27 cellular contexts compared by ENCODE assay signal in genomic region chr4:102222838-102223237, GRCh38.
A peak's percentile ranks its signal among the peaks of the same experiment; 100 is the strongest.
DNase-seq lines count a peak whose midpoint lies in the region; ATAC-seq, FAIRE-seq and TF ChIP-seq lines count a peak whose summit lies in the region.
"Had no signal": no experiment of that assay in that cellular context is flagged by ENCODE, and none has a peak within 500 bp of the region (broad histone marks: within the 10 kb centered on the region; RNA-seq: fewer than 3 reads in every experiment).

No MANE protein-coding gene starts in this region.

- CTCF ChIA-PET in A549 (lab: Yijun Ruan, JAX) (no interaction called here), K562 (lab: Yijun Ruan, JAX; ENCODE audit: low intra/inter-chr PET ratio) (no interaction called here)

- TF ChIP-seq RAD21 in A549 (conservative IDR thresholded peaks at IDR 0.05 in 1 of 2, IDR thresholded peaks at IDR 0.05 in 1 of 2) (no peak), K562 (CRISPR knock-in tag; conservative IDR thresholded peaks at IDR 0.05 in 1 of 2, IDR thresholded peaks at IDR 0.05 in 1 of 2) (no peak)

- ATAC-seq in A549 (no peak), GM23338 (no peak), K562 (no peak), GM18909 (IDR thresholded peaks at IDR 0.05; ENCODE audit: poor library complexity, unreplicated experiment) (no peak)
- ATAC-seq: GM12878 had no signal

- H3K9me1 ChIP-seq in K562 (ENCODE audit: control insufficient read depth, insufficient read depth, low read length): no peaks in the 10 kb centered on the region

- H3K27ac ChIP-seq in A549 (no peak overlapping the region), GM23338 (ENCODE audit: low read depth) (no peak overlapping the region), K562 (ENCODE audit: extremely low read depth, low read depth, low read length) (no peak overlapping the region)
- H3K27ac ChIP-seq: BLaER1 had no signal

- H4K20me1 ChIP-seq in GM23338 (replicated peaks; ENCODE audit: insufficient read depth): no peaks in the 10 kb centered on the region
- H4K20me1 ChIP-seq in K562 (replicated peaks; ENCODE audit: control insufficient read depth, insufficient read depth, low read length): no peaks in the 10 kb centered on the region
- H4K20me1 ChIP-seq: BLaER1 had no signal

- H3K4me1 ChIP-seq in A549 (peaks cover 7% of the 10 kb centered on the region), GM23338 (ENCODE audit: insufficient read depth) (peaks cover 24% of the 10 kb centered on the region), K562 (replicated peaks in 1 of 2; ENCODE audit: control insufficient read depth in 2 of 2, insufficient read depth in 2 of 2, low read length in 2 of 2) (no peaks in the 10 kb centered on the region)
- H3K4me1 ChIP-seq: BE2C, BLaER1 had no signal

- no TSS peak for BruUV-seq in K562 (replicated peaks; lab: Mats Ljungman, UMichigan)

- H3K9me3 Mint-ChIP-seq in GM23338: peaks cover 15% of the 10 kb centered on the region; the same call in 2 of the 3 replicates

- H3K9me3 ChIP-seq in A549: no peaks in the 10 kb centered on the region
- H3K9me3 ChIP-seq in K562 (replicated peaks; ENCODE audit: control insufficient read depth, insufficient read depth, low read depth, low read length): no peaks in the 10 kb centered on the region
- H3K9me3 ChIP-seq: BE2C had no signal

- H3K36me3 ChIP-seq in GM23338 (ENCODE audit: insufficient read depth): no peaks in the 10 kb centered on the region
- H3K36me3 ChIP-seq in K562 (ENCODE audit: control insufficient read depth, insufficient read depth, low read length): no peaks in the 10 kb centered on the region
- H3K36me3 ChIP-seq: BE2C, BLaER1 had no signal

- no peaks in the 10 kb centered on the region for H3K27me3 Mint-ChIP-seq in GM23338 (ENCODE audit: insufficient read depth, low read depth, poor library complexity)
- H3K27me3 Mint-ChIP-seq: CD4-positive, CD25-positive, alpha-beta regulatory T cell had no signal

- no peaks in the 10 kb centered on the region; the same call in 1 of the 2 replicates for H3K9me2 ChIP-seq in GM23338 (ENCODE audit: insufficient read depth)

- POLR2A ChIA-PET in A549 (lab: Yijun Ruan, JAX): no interaction called here
- POLR2A ChIA-PET in K562 (lab: Yijun Ruan, JAX): no interaction called here

- no peaks in the 10 kb centered on the region for H3K79me2 ChIP-seq in GM23338 (replicated peaks; ENCODE audit: insufficient read depth)
- H3K79me2 ChIP-seq in K562 (ENCODE audit: control insufficient read depth, insufficient read depth, low read length): no peaks in the 10 kb centered on the region

- no peaks in the 10 kb centered on the region for H3F3A ChIP-seq in GM23338 (replicated peaks; ENCODE audit: low read depth)

- H3K27ac Mint-ChIP-seq in GM23338: peak overlapping the region; percentile 69
- H3K27ac Mint-ChIP-seq: CD14-positive monocyte; CD4-positive, alpha-beta memory T cell; CD4-positive, CD25-positive, alpha-beta regulatory T cell; CD8-positive, alpha-beta memory T cell had no signal

- intact Hi-C loops in K562 (cut with micrococcal nuclease): no loop called here

- DNase-seq in A549 (ENCODE audit: low read depth in 1 of 2, low spot score in 1 of 2) (no peak), GM23338 (ENCODE audit: low spot score) (no peak), K562 (ENCODE audit: extremely low read depth in 1 of 4, low spot score in 3 of 4) (peak in 2 of 4 experiments; percentile 10 to 11), HUDEP-2 (lab: John Stamatoyannopoulos, UW; ENCODE audit: unreplicated experiment in 76 of 76) (no peak), AG08395 (ENCODE audit: low spot score) (no peak)
- DNase-seq: 8988T; BE2C; C1 segment of cervical spinal cord; CD4-positive, alpha-beta memory T cell; CD4-positive, CD25-positive, alpha-beta regulatory T cell; CD8-positive, alpha-beta memory T cell; COR-L47; DMS 273 treated with DMSO at 0.1 percent for 48 hours; DMS153; DMS53; DMS79; DND-41; EL; GDM1 had no signal

- no peak overlapping the region for H3K4me3 Mint-ChIP-seq in GM23338
- H3K4me3 Mint-ChIP-seq: CD14-positive monocyte; CD4-positive, alpha-beta memory T cell; CD4-positive, CD25-positive, alpha-beta regulatory T cell; CD8-positive, alpha-beta memory T cell had no signal

- H3K36me3 Mint-ChIP-seq in GM23338 (ENCODE audit: low read depth): peaks cover 8% of the 10 kb centered on the region; the same call in 2 of the 3 replicates
- H3K36me3 Mint-ChIP-seq: CD14-positive monocyte; CD4-positive, alpha-beta memory T cell; CD4-positive, CD25-positive, alpha-beta regulatory T cell had no signal

- H3K9ac ChIP-seq in K562 (ENCODE audit: insufficient read depth in 1 of 2, low read depth in 2 of 2, low read length in 2 of 2): no peak overlapping the region
- H3K9ac ChIP-seq: BLaER1 had no signal

- H3K4me1 Mint-ChIP-seq in GM23338: peaks cover 27% of the 10 kb centered on the region
- H3K4me1 Mint-ChIP-seq: CD14-positive monocyte; CD4-positive, alpha-beta memory T cell; CD4-positive, CD25-positive, alpha-beta regulatory T cell; CD8-positive, alpha-beta memory T cell had no signal

- H3K4me2 ChIP-seq in A549 (no peak overlapping the region), GM23338 (no peak overlapping the region), K562 (ENCODE audit: insufficient read depth, low read length) (no peak overlapping the region)
- H3K4me2 ChIP-seq: BLaER1 had no signal

- no peak for TF ChIP-seq EP300 in A549 (IDR thresholded peaks at IDR 0.05)
- no peak for TF ChIP-seq EP300 in K562 (IDR thresholded peaks at IDR 0.05; ENCODE audit: low read length)

- FAIRE-seq in A549 (lab: Jason Lieb, UNC): no peak
- FAIRE-seq in K562 (lab: Jason Lieb, UNC): no peak
- FAIRE-seq: A204.1, GM12878, GM12892, GM18507, GM19239 had no signal

- H3K27me3 ChIP-seq in GM23338 (ENCODE audit: insufficient read depth) (no peaks in the 10 kb centered on the region), K562 (ENCODE audit: control insufficient read depth in 2 of 2, insufficient read depth in 2 of 2, low read length in 2 of 2) (no peaks in the 10 kb centered on the region)
- H3K27me3 ChIP-seq: BE2C, BLaER1 had no signal

- in situ Hi-C loops in K562 (cut with MboI): no loop called here

- TF ChIP-seq POLR2A in A549 (IDR thresholded peaks at IDR 0.05; ENCODE audit: low read length) (no peak), K562 (conservative IDR thresholded peaks at IDR 0.05) (no peak)

- TF ChIP-seq CTCF in A549 (IDR thresholded peaks at IDR 0.05) (no peak), GM23338 (conservative IDR thresholded peaks at IDR 0.05; ENCODE audit: low read depth in 2 of 2) (no peak), K562 (IDR thresholded peaks at IDR 0.05 in 2 of 3, conservative IDR thresholded peaks at IDR 0.05 in 1 of 3; ENCODE audit: insufficient read depth in 2 of 3, low read depth in 1 of 3, low read length in 3 of 3) (no peak)

- H3K4me3 ChIP-seq in A549 (no peak overlapping the region), GM23338 (no peak overlapping the region), K562 (no peak overlapping the region)
- H3K4me3 ChIP-seq: BLaER1, GM12878 had no signal

- peak overlapping the region; percentile 15; the same call in 1 of the 2 replicates for H2AFZ ChIP-seq in GM23338
- no peak overlapping the region for H2AFZ ChIP-seq in K562 (ENCODE audit: low read depth, low read length)

TF ChIP-seq in A549, 52 proteins besides CTCF, POLR2A, EP300 and RAD21:
- no peak for TF ChIP-seq EHMT2 (IDR thresholded peaks at IDR 0.05; ENCODE audit: low read depth)
- TF ChIP-seq NFE2L2 (conservative IDR thresholded peaks at IDR 0.05; ENCODE audit: low read length): peak; percentile 60
- TF ChIP-seq CBX8 (IDR thresholded peaks at IDR 0.05): no peak
- TF ChIP-seq RNF2 (IDR thresholded peaks at IDR 0.05; ENCODE audit: borderline replicate concordance, low read depth): no peak
- TF ChIP-seq HOXB5 (CRISPR knock-in tag; IDR thresholded peaks at IDR 0.05): no peak
- no peak for TF ChIP-seq MYC (IDR thresholded peaks at IDR 0.05; ENCODE audit: borderline replicate concordance, low read length)
- TF ChIP-seq RARB (CRISPR knock-in tag; IDR thresholded peaks at IDR 0.05): no peak
- peak; percentile 88 for TF ChIP-seq MAFK (IDR thresholded peaks at IDR 0.05; ENCODE audit: partially characterized antibody)

TF ChIP-seq in GM23338, 12 proteins besides CTCF, POLR2A, EP300 and RAD21 (continues in another document):
- TF ChIP-seq EZH2phosphoT487 (IDR thresholded peaks at IDR 0.05; ENCODE audit: unreplicated experiment): no peak
- no peak for TF ChIP-seq CREB1 (CRISPR knock-in tag; IDR thresholded peaks at IDR 0.05; ENCODE audit: low read depth)
- TF ChIP-seq JUNB (IDR thresholded peaks at IDR 0.05; ENCODE audit: unreplicated experiment): no peak

TF ChIP-seq in K562, 482 proteins besides CTCF, POLR2A, EP300 and RAD21:
- TF ChIP-seq MAFF (IDR thresholded peaks at IDR 0.05; ENCODE audit: low read length): peak; percentile 92
- TF ChIP-seq MAFG (tag; conservative IDR thresholded peaks at IDR 0.05): peak; percentile 83
- peak; percentile 93 for TF ChIP-seq ZNF316 (IDR thresholded peaks at IDR 0.05)
- TF ChIP-seq C11orf30 (IDR thresholded peaks at IDR 0.05; ENCODE audit: low read depth): peak; percentile 85
- TF ChIP-seq NFE2L1 (tag; IDR thresholded peaks at IDR 0.05; ENCODE audit: borderline replicate concordance, low read depth): peak; percentile 39; the same call in 1 of the 2 replicates
- TF ChIP-seq ZNF584 (CRISPR knock-in tag; IDR thresholded peaks at IDR 0.05; ENCODE audit: low read depth): no peak
- peak; percentile 90 for TF ChIP-seq MAFK (IDR thresholded peaks at IDR 0.05; ENCODE audit: low read length)
- TF ChIP-seq, protein P1, sequence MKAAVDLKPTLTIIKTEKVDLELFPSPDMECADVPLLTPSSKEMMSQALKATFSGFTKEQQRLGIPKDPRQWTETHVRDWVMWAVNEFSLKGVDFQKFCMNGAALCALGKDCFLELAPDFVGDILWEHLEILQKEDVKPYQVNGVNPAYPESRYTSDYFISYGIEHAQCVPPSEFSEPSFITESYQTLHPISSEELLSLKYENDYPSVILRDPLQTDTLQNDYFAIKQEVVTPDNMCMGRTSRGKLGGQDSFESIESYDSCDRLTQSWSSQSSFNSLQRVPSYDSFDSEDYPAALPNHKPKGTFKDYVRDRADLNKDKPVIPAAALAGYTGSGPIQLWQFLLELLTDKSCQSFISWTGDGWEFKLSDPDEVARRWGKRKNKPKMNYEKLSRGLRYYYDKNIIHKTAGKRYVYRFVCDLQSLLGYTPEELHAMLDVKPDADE (conservative IDR thresholded peaks at IDR 0.05; ENCODE audit: control insufficient read depth, low read depth, low read length): no peak
- 0 out of 2 replicates have a peak, but pooled peaks have one; percentile 51 for TF ChIP-seq NFE2 (IDR thresholded peaks at IDR 0.05; ENCODE audit: low read depth)
- peak; percentile 58; the same call in 1 of the 2 replicates for TF ChIP-seq BACH1 (tag; IDR thresholded peaks at IDR 0.05)
- TF ChIP-seq FUS (optimal IDR thresholded peaks at IDR 0.05; ENCODE audit: low read depth, low read length): no peak

Comparison
In these comparisons a context has a peak if more than half of its experiments do, and no peak if none do; other contexts are left out.
1. Of the 35 proteins assayed by ChIP-seq in both K562 and A549: peak only in K562: none; only in A549: none; in both: MAFK; in neither: 34.